9 cellular contexts compared by ENCODE assay signal in genomic region chr3:143763568-143764162, GRCh38.
DNase-seq lines count a peak whose midpoint lies in the region; ATAC-seq and TF ChIP-seq lines count a peak whose summit lies in the region.
"Had no signal": no experiment of that assay in that cellular context is flagged by ENCODE, and none has a peak within 500 bp of the region (broad histone marks: within the 10 kb centered on the region; RNA-seq: fewer than 3 reads in every experiment).

No MANE protein-coding gene starts in this region.

- H3K4ac ChIP-seq in IMR-90 (ENCODE audit: low read depth, low read length): no peak overlapping the region

- dilution Hi-C loops in IMR-90 (cut with HindIII; ENCODE audit: low sequenced_read_pairs, unreplicated experiment): no loop called here

- H3K79me1 ChIP-seq in IMR-90 (ENCODE audit: low read depth in 1 of 2, low read length in 2 of 2): no peaks in the 10 kb centered on the region

- H3K27me3 Mint-ChIP-seq in CD4-positive, CD25-positive, alpha-beta regulatory T cell: no peaks in the 10 kb centered on the region
- H3K27me3 Mint-ChIP-seq in immature natural killer cell (ENCODE audit: low read depth in 3 of 3): peaks cover 0 to 2% (median 0%) of the 10 kb centered on the region in 3 donors
- H3K27me3 Mint-ChIP-seq: activated naive CD8-positive, alpha-beta T cell treated with anti-CD3 and anti-CD28 coated beads, Interleukin-2, amount 10 ng/mL, durations not matched to agents 7 days and 5 days had no signal

- peak; percentile 37 for TF ChIP-seq RAD21 in IMR-90 (IDR thresholded peaks at IDR 0.05; ENCODE audit: low read length)

- H3K36me3 Mint-ChIP-seq in CD4-positive, CD25-positive, alpha-beta regulatory T cell: no peaks in the 10 kb centered on the region
- peaks cover 0 to 4% (median 0%) of the 10 kb centered on the region in 3 donors for H3K36me3 Mint-ChIP-seq in immature natural killer cell
- H3K36me3 Mint-ChIP-seq: activated naive CD8-positive, alpha-beta T cell treated with anti-CD3 and anti-CD28 coated beads, Interleukin-2, amount 10 ng/mL, durations not matched to agents 7 days and 5 days had no signal

- H4K5ac ChIP-seq in IMR-90 (ENCODE audit: low read depth, low read length): no peak overlapping the region

- no peaks in the 10 kb centered on the region for H3K9me3 ChIP-seq in CD4-positive, CD25-positive, alpha-beta regulatory T cell (ENCODE audit: control insufficient read depth in 2 of 2, low read length in 2 of 2)
- H3K9me3 ChIP-seq in IMR-90 (ENCODE audit: control insufficient read depth, insufficient read depth, low read length) (no peaks in the 10 kb centered on the region), right lobe of liver (no peaks in the 10 kb centered on the region), ovary (no peaks in the 10 kb centered on the region)

- no peak overlapping the region for H2BK120ac ChIP-seq in IMR-90 (ENCODE audit: low read depth, low read length)

- H2AK9ac ChIP-seq in IMR-90 (replicated peaks; ENCODE audit: low read depth, low read length, poor library complexity): no peak overlapping the region

- H3K56ac ChIP-seq in IMR-90 (ENCODE audit: extremely low read depth, insufficient read depth, low read length): no peak overlapping the region

- no TSS peak for BruUV-seq in IMR-90 (replicated peaks; lab: Mats Ljungman, UMichigan)

- no peak overlapping the region for H3K18ac ChIP-seq in IMR-90 (ENCODE audit: low read depth, low read length)

- H3K9me1 ChIP-seq in IMR-90 (ENCODE audit: insufficient read depth, low read length): no peaks in the 10 kb centered on the region

- H4K8ac ChIP-seq in IMR-90 (ENCODE audit: low read depth in 2 of 2, low read length in 2 of 2): no peak overlapping the region

- TF ChIP-seq POLR2A in IMR-90 (IDR thresholded peaks at IDR 0.05; ENCODE audit: low read depth, low read length) (no peak), right lobe of liver (IDR thresholded peaks at IDR 0.05) (no peak), GM18505 (IDR thresholded peaks at IDR 0.05; ENCODE audit: borderline replicate concordance, extremely low read depth, insufficient read depth, insufficient read length) (no peak), ovary (IDR thresholded peaks at IDR 0.05) (no peak)

- H3K27me3 ChIP-seq in CD4-positive, CD25-positive, alpha-beta regulatory T cell (ENCODE audit: control insufficient read depth, insufficient read depth, low read length): no peaks in the 10 kb centered on the region
- H3K27me3 ChIP-seq in IMR-90 (ENCODE audit: control insufficient read depth, insufficient read depth, low read length) (no peaks in the 10 kb centered on the region), right lobe of liver (no peaks in the 10 kb centered on the region), ovary (no peaks in the 10 kb centered on the region)

- H3K14ac ChIP-seq in IMR-90 (replicated peaks; ENCODE audit: low read depth, low read length): no peak overlapping the region

- peaks cover 7 to 29% (median 13%) of the 10 kb centered on the region in 4 donors for H3K4me1 Mint-ChIP-seq in CD4-positive, CD25-positive, alpha-beta regulatory T cell
- no peaks in the 10 kb centered on the region for H3K4me1 Mint-ChIP-seq in immature natural killer cell

- no peak overlapping the region for H3K4me3 Mint-ChIP-seq in CD4-positive, CD25-positive, alpha-beta regulatory T cell
- no peak overlapping the region for H3K4me3 Mint-ChIP-seq in immature natural killer cell
- H3K4me3 Mint-ChIP-seq: activated naive CD8-positive, alpha-beta T cell treated with anti-CD3 and anti-CD28 coated beads, Interleukin-2, amount 10 ng/mL, durations not matched to agents 7 days and 5 days had no signal

- ATAC-seq in CD4-positive, CD25-positive, alpha-beta regulatory T cell (ENCODE audit: low read depth in 2 of 2): no peak
- ATAC-seq in IMR-90 (ENCODE audit: low read depth) (peak; percentile 70), right lobe of liver (no peak), GM18505 (IDR thresholded peaks at IDR 0.05; ENCODE audit: unreplicated experiment) (no peak), GM18873 (IDR thresholded peaks at IDR 0.05; ENCODE audit: low FRiP score, unreplicated experiment) (no peak)

- no peak overlapping the region for H4K91ac ChIP-seq in IMR-90 (ENCODE audit: insufficient read depth, low read depth, low read length)

- H3K27ac Mint-ChIP-seq in CD4-positive, CD25-positive, alpha-beta regulatory T cell: peak overlapping the region in 1 of 3 donors; percentile 24
- H3K27ac Mint-ChIP-seq in immature natural killer cell: no peak overlapping the region
- H3K27ac Mint-ChIP-seq: activated naive CD8-positive, alpha-beta T cell treated with anti-CD3 and anti-CD28 coated beads, Interleukin-2, amount 10 ng/mL, durations not matched to agents 7 days and 5 days had no signal

- TF ChIP-seq EP300 in ovary (IDR thresholded peaks at IDR 0.05): no peak

- TF ChIP-seq CTCF in IMR-90 (conservative IDR thresholded peaks at IDR 0.05; ENCODE audit: low read depth, low read length): peak; percentile 36
- TF ChIP-seq CTCF in astrocyte of the spinal cord (IDR thresholded peaks at IDR 0.05; ENCODE audit: low read depth, low read length): peak; percentile 48
- TF ChIP-seq CTCF in right lobe of liver (IDR thresholded peaks at IDR 0.05): peak; percentile 24 to 37 (median 32)
- TF ChIP-seq CTCF in ovary (IDR thresholded peaks at IDR 0.05): no peak

- H2AK5ac ChIP-seq in IMR-90 (ENCODE audit: low read depth, low read length): no peak overlapping the region

- in situ Hi-C loops in IMR-90 (cut with MboI; ENCODE audit: low sequenced_read_pairs): no loop called here
- in situ Hi-C loops in astrocyte of the spinal cord (cut with HindIII; ENCODE audit: low sequenced_read_pairs): no loop called here

- H2BK20ac ChIP-seq in IMR-90 (ENCODE audit: low read depth, low read length): no peak overlapping the region

- intact Hi-C loops in IMR-90 (cut with micrococcal nuclease): loop anchor here (1.0 to 2.0 kb wide), 2 partner anchors 643 to 935 kb away; no protein-coding TSS in a partner anchor
- intact Hi-C loops in right lobe of liver (cut with DNase I): no loop called here
- intact Hi-C loops in ovary (cut with DNase I): no loop called here

- no peak overlapping the region for H3K23ac ChIP-seq in IMR-90 (ENCODE audit: low read depth, low read length)

- CTCF ChIA-PET in IMR-90 (lab: Yijun Ruan, JAX): interaction anchor here (0.6 kb wide), 1 partner anchor 513 kb away, joined by 3 read pairs; no protein-coding TSS in a partner anchor

- POLR2A ChIA-PET in IMR-90 (lab: Charles Lee; ENCODE audit: unreplicated experiment): no interaction called here

- no peak overlapping the region for H2AFZ ChIP-seq in IMR-90 (replicated peaks; ENCODE audit: low read length, poor library complexity)

- no peaks in the 10 kb centered on the region for H4K20me1 ChIP-seq in IMR-90 (ENCODE audit: insufficient read depth, low read length)

- no peak overlapping the region for H2BK5ac ChIP-seq in IMR-90 (ENCODE audit: low read depth, low read length, poor library complexity, severe bottlenecking)

- H3K4me3 ChIP-seq in CD4-positive, CD25-positive, alpha-beta regulatory T cell (ENCODE audit: low read depth, low read length): no peak overlapping the region
- no peak overlapping the region for H3K4me3 ChIP-seq in IMR-90 (ENCODE audit: insufficient read depth, low read depth, low read length)
- no peak overlapping the region for H3K4me3 ChIP-seq in astrocyte of the spinal cord (ENCODE audit: low read depth, low read length)
- H3K4me3 ChIP-seq in right lobe of liver: no peak overlapping the region
- H3K4me3 ChIP-seq in ovary: no peak overlapping the region

- no peak overlapping the region for H2BK15ac ChIP-seq in IMR-90 (ENCODE audit: low read depth, low read length)

- H3K9me3 Mint-ChIP-seq in CD4-positive, CD25-positive, alpha-beta regulatory T cell: peaks cover 0 to 2% (median 0%) of the 10 kb centered on the region in 7 donors
- peaks cover 0 to 3% (median 0%) of the 10 kb centered on the region in 6 donors for H3K9me3 Mint-ChIP-seq in immature natural killer cell

- H3K4me2 ChIP-seq in IMR-90 (ENCODE audit: low read depth, low read length): no peak overlapping the region

- H3K4me1 ChIP-seq in CD4-positive, CD25-positive, alpha-beta regulatory T cell (ENCODE audit: control insufficient read depth, insufficient read depth, low read length, poor library complexity, severe bottlenecking): no peaks in the 10 kb centered on the region
- H3K4me1 ChIP-seq in IMR-90 (ENCODE audit: control insufficient read depth, insufficient read depth, low read length): no peaks in the 10 kb centered on the region
- no peaks in the 10 kb centered on the region for H3K4me1 ChIP-seq in right lobe of liver
- no peaks in the 10 kb centered on the region for H3K4me1 ChIP-seq in ovary (ENCODE audit: insufficient read depth)

- peak in 2 of 3 donors; percentile 16 to 21 for DNase-seq in CD4-positive, CD25-positive, alpha-beta regulatory T cell
- DNase-seq in IMR-90: peak; percentile 13
- peak; percentile 36 for DNase-seq in astrocyte of the spinal cord (ENCODE audit: low read depth, low spot score)
- no peak for DNase-seq in right lobe of liver
- DNase-seq in ovary: no peak
- DNase-seq in immature natural killer cell: no peak
- DNase-seq: activated naive CD8-positive, alpha-beta T cell treated with anti-CD3 and anti-CD28 coated beads, Interleukin-2, amount 10 ng/mL, durations not matched to agents 7 days and 5 days had no signal

- H3K9ac ChIP-seq in IMR-90 (ENCODE audit: low read depth, low read length): no peak overlapping the region

- H3K27ac ChIP-seq in CD4-positive, CD25-positive, alpha-beta regulatory T cell (ENCODE audit: insufficient read depth, low read length, poor library complexity, severe bottlenecking): no peak overlapping the region
- H3K27ac ChIP-seq in IMR-90 (ENCODE audit: insufficient read depth, low read length): no peak overlapping the region
- no peak overlapping the region for H3K27ac ChIP-seq in right lobe of liver
- no peak overlapping the region for H3K27ac ChIP-seq in ovary

- no peaks in the 10 kb centered on the region for H3K36me3 ChIP-seq in CD4-positive, CD25-positive, alpha-beta regulatory T cell (ENCODE audit: control insufficient read depth, insufficient read depth, low read length)
- H3K36me3 ChIP-seq in IMR-90 (ENCODE audit: control insufficient read depth, insufficient read depth, low read length) (no peaks in the 10 kb centered on the region), right lobe of liver (no peaks in the 10 kb centered on the region), ovary (no peaks in the 10 kb centered on the region)

TF ChIP-seq in IMR-90, 13 proteins besides CTCF, POLR2A, EP300 and RAD21 (continues in another document):
- TF ChIP-seq RCOR1 (IDR thresholded peaks at IDR 0.05; ENCODE audit: insufficient replicate concordance, low read length): no peak
- no peak for TF ChIP-seq NFE2L2 (IDR thresholded peaks at IDR 0.05; ENCODE audit: low read depth, low read length)
- no peak for TF ChIP-seq MAZ (IDR thresholded peaks at IDR 0.05; ENCODE audit: borderline replicate concordance, low read depth, low read length)
- TF ChIP-seq BHLHE40 (IDR thresholded peaks at IDR 0.05; ENCODE audit: low read depth, low read length): no peak
- TF ChIP-seq FOS (IDR thresholded peaks at IDR 0.05; ENCODE audit: low read depth, low read length): no peak
- TF ChIP-seq MAFK (IDR thresholded peaks at IDR 0.05; ENCODE audit: low read depth, low read length): no peak
- TF ChIP-seq CEBPB (IDR thresholded peaks at IDR 0.05; ENCODE audit: low read depth, low read length): no peak

Comparison
In these comparisons a context has a peak if more than half of its experiments do, and no peak if none do; other contexts are left out.
1. DNase-seq: peak in CD4-positive, CD25-positive, alpha-beta regulatory T cell (2 of 3), IMR-90 (single experiment) and astrocyte of the spinal cord (single experiment); none in right lobe of liver (0 of 3), ovary (0 of 5) and immature natural killer cell (0 of 3).
2. CTCF ChIP-seq: peak in IMR-90 (single experiment), astrocyte of the spinal cord (single experiment) and right lobe of liver (4 of 4); none in ovary (0 of 3).